26 cellular contexts compared by ENCODE assay signal in the genomic region with DNA sequence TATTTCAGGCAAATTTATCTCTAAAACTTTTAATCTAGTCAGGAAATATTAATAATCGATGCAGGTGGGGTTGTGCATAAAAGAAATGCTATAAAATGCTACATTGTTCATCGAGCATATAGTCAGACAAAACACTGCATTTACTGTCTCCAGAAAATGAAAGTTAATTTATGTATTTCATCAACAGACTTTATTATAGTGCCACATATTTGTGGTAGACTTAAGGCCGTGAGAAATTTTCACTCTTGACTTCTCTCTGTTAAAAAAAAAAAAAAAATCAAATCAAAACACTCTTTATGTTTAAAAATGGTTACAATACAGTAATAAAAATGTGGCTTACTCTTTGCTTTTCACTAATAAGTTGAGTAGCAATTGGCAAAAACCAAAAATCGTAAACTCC.
A peak's percentile ranks its signal among the peaks of the same experiment; 100 is the strongest.
DNase-seq lines count a peak whose midpoint lies in the region; ATAC-seq and TF ChIP-seq lines count a peak whose summit lies in the region.
"Had no signal": no experiment of that assay in that cellular context is flagged by ENCODE, and none has a peak within 500 bp of the region (broad histone marks: within the 10 kb centered on the region; RNA-seq: fewer than 3 reads in every experiment).

No MANE protein-coding gene starts in this region.

- peak overlapping the region; percentile 96 for H3K27ac Mint-ChIP-seq in chondrocyte (ENCODE audit: unreplicated experiment)
- no peak overlapping the region for H3K27ac Mint-ChIP-seq in CD8-positive, alpha-beta T cell
- no peak overlapping the region for H3K27ac Mint-ChIP-seq in HFFc6
- H3K27ac Mint-ChIP-seq: CD14-positive monocyte had no signal

- no peak overlapping the region for H3K4me2 ChIP-seq in OCI-LY3 (ENCODE audit: low read length)

- no peak for ATAC-seq in GM19328 (IDR thresholded peaks at IDR 0.05; ENCODE audit: unreplicated experiment)
- ATAC-seq in CD8-positive, alpha-beta T cell = no peak
- ATAC-seq: PC-3, Right ventricle myocardium inferior had no signal

- POLR2A ChIA-PET in CD8-positive, alpha-beta T cell (lab: Charles Lee) = no interaction called here

- 0 out of 2 replicates have a peak overlapping the region, but pooled peaks have one; percentile 31 for H2AFZ ChIP-seq in OCI-LY3 (ENCODE audit: low read depth, low read length)
- H2AFZ ChIP-seq: GM23248 had no signal

- DNase-seq in chondrocyte (ENCODE audit: low spot score) (no peak), fibroblast of villous mesenchyme (ENCODE audit: low read depth) (peak; percentile 58), middle frontal gyrus (ENCODE audit: extremely low spot score, low spot score) (no peak), HFFc6 (no peak)
- no peak for DNase-seq in CD8-positive, alpha-beta T cell
- DNase-seq: BE2C, Calu3, DMS79 treated with DMSO at 0.1 percent for 48 hours, GF-D8, GM23248, H9, Karpas-422, NCI-H1092, NCI-H1417 treated with DMSO at 0.1 percent for 48 hours, NCI-H187, NCI-H2081 treated with DMSO at 0.1 percent for 48 hours, NCI-H2171, NCI-H226, NCI-H510A, NCI-H69, PC-3 had no signal

- H3K9me3 Mint-ChIP-seq in chondrocyte (ENCODE audit: low read depth) (no peaks in the 10 kb centered on the region), HFFc6 (no peaks in the 10 kb centered on the region)
- H3K9me3 Mint-ChIP-seq in CD8-positive, alpha-beta T cell = no peaks in the 10 kb centered on the region
- H3K9me3 Mint-ChIP-seq: CD14-positive monocyte, H9 had no signal

- no peaks in the 10 kb centered on the region for H4K20me1 ChIP-seq in OCI-LY3 (ENCODE audit: insufficient read depth, low read length)

- H3K36me3 ChIP-seq in OCI-LY3 (replicated peaks; ENCODE audit: low read depth, low read length) = no peaks in the 10 kb centered on the region
- H3K36me3 ChIP-seq in CD8-positive, alpha-beta T cell (ENCODE audit: insufficient read depth, low read length) = no peaks in the 10 kb centered on the region
- H3K36me3 ChIP-seq: BE2C, SJSA1 had no signal

- intact Hi-C loops in CD8-positive, alpha-beta T cell (cut with DNase I, micrococcal nuclease) = no loop called here

- H3K9me3 ChIP-seq in OCI-LY3 (ENCODE audit: insufficient read depth, low read length) = no peaks in the 10 kb centered on the region
- H3K9me3 ChIP-seq in CD8-positive, alpha-beta T cell (ENCODE audit: low read length) = no peaks in the 10 kb centered on the region
- H3K9me3 ChIP-seq: BE2C, SJSA1 had no signal

- H3K4me3 ChIP-seq in OCI-LY3 (ENCODE audit: low read length) (no peak overlapping the region), fibroblast of villous mesenchyme (ENCODE audit: low read depth, low read length) (no peak overlapping the region)
- no peak overlapping the region for H3K4me3 ChIP-seq in CD8-positive, alpha-beta T cell (ENCODE audit: low read depth, low read length)
- H3K4me3 ChIP-seq: GM23248, SJSA1 had no signal

- peaks cover 51% of the 10 kb centered on the region for H3K4me1 Mint-ChIP-seq in chondrocyte (ENCODE audit: low read depth)
- no peaks in the 10 kb centered on the region for H3K4me1 Mint-ChIP-seq in CD8-positive, alpha-beta T cell (ENCODE audit: low read depth)
- peaks cover 41% of the 10 kb centered on the region for H3K4me1 Mint-ChIP-seq in HFFc6 (ENCODE audit: low read depth)
- H3K4me1 Mint-ChIP-seq: CD14-positive monocyte had no signal

- peak overlapping the region; percentile 56 for H3K4me3 Mint-ChIP-seq in chondrocyte (ENCODE audit: unreplicated experiment)
- no peak overlapping the region for H3K4me3 Mint-ChIP-seq in CD8-positive, alpha-beta T cell
- no peak overlapping the region for H3K4me3 Mint-ChIP-seq in HFFc6
- H3K4me3 Mint-ChIP-seq: CD14-positive monocyte, H9 had no signal

- no peak overlapping the region for H3K27ac ChIP-seq in OCI-LY3 (ENCODE audit: low read length)
- no peak overlapping the region for H3K27ac ChIP-seq in CD8-positive, alpha-beta T cell (ENCODE audit: low read depth, low read length)
- H3K27ac ChIP-seq: GM23248 had no signal

- CTCF ChIA-PET in CD8-positive, alpha-beta T cell (lab: Charles Lee) = no interaction called here

- TF ChIP-seq CTCF in OCI-LY3 (IDR thresholded peaks at IDR 0.05; ENCODE audit: low read depth, low read length) = no peak
- no peak for TF ChIP-seq CTCF in chondrocyte (IDR thresholded peaks at IDR 0.05)
- TF ChIP-seq CTCF in fibroblast of villous mesenchyme (IDR thresholded peaks at IDR 0.05; ENCODE audit: insufficient read depth, low read depth, low read length) = no peak
- TF ChIP-seq CTCF in CD8-positive, alpha-beta T cell (IDR thresholded peaks at IDR 0.05) = no peak
- TF ChIP-seq CTCF in HFFc6 (IDR thresholded peaks at IDR 0.05) = no peak

- H3K9ac ChIP-seq in OCI-LY3 (ENCODE audit: low read length) = no peak overlapping the region
- H3K9ac ChIP-seq: GM23248 had no signal

- H3K27me3 Mint-ChIP-seq in chondrocyte (ENCODE audit: low read depth) (no peaks in the 10 kb centered on the region), HFFc6 (ENCODE audit: insufficient read depth) (no peaks in the 10 kb centered on the region)
- H3K27me3 Mint-ChIP-seq in CD8-positive, alpha-beta T cell (ENCODE audit: low read depth) = no peaks in the 10 kb centered on the region

- 0 out of 2 replicates have a peak, but pooled peaks cover 3% of the 10 kb centered on the region for H3K27me3 ChIP-seq in OCI-LY3 (ENCODE audit: low read depth, low read length)
- H3K27me3 ChIP-seq in CD8-positive, alpha-beta T cell (ENCODE audit: insufficient read depth, low read length) = no peaks in the 10 kb centered on the region
- H3K27me3 ChIP-seq: BE2C, SJSA1 had no signal

- no peaks in the 10 kb centered on the region for H3K79me2 ChIP-seq in OCI-LY3 (ENCODE audit: low read length)

- no peaks in the 10 kb centered on the region for H3K4me1 ChIP-seq in OCI-LY3 (ENCODE audit: low read length)
- no peaks in the 10 kb centered on the region for H3K4me1 ChIP-seq in CD8-positive, alpha-beta T cell (ENCODE audit: insufficient read depth, low read length)

- H3K36me3 Mint-ChIP-seq in chondrocyte (ENCODE audit: low read depth) = peaks cover 3% of the 10 kb centered on the region
- no peaks in the 10 kb centered on the region for H3K36me3 Mint-ChIP-seq in CD8-positive, alpha-beta T cell
- peaks cover 11% of the 10 kb centered on the region; the same call in 1 of the 2 replicates for H3K36me3 Mint-ChIP-seq in HFFc6 (ENCODE audit: low read depth)
- H3K36me3 Mint-ChIP-seq: CD14-positive monocyte had no signal
